Comparison of ENCODE assay signal across 1 cellular context in the genomic region with DNA sequence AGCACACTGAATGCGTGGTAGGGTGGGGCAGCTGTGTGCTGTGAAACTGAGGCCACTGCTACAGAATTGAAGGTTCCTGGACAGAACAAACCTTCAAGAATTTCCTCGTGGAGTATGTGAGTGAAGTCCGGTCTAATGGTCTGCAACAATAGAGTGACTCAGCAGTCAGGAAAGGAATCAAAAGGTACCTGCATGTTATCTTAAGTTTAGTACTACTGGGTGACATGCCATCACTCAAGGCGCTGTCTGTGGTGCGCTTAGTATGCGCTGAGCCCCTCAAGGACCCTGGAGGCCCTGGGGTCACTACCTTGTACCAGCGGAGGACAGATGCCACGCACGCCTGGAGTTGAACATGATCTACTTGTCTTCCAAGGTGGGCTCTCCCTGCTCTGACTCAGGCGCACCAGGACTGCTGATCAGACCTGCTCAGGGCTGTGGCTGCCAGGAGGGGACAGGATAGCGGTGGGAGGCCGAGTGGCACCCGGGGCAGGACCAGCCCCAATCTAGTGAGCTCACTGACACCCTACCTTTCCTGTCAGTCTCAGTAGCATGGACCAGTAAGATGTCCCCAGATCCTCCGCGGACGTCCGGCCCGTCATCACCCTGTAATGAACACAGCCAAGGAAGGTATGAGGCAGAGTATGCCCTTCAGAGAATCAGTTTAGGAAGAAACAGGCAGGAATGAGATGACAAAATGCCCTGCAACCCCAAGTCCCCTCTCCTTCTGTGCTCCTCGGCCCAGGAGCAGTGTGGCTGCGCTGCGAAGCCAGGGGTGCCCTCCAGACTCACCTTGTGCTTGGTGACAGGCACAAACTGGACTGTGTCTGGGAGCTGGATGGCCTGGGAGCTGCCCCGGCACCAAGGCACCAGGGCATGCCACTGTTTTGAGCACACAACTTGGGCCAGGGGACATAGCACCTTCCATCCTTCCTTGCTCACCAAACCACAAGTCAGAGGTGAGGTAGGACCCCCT.
TF ChIP-seq lines count a peak whose summit lies in the region.

No MANE protein-coding gene starts in this region.

TF ChIP-seq in WTC11, 78 proteins besides CTCF, POLR2A, EP300 and RAD21 (continued from another document):
- TF ChIP-seq, protein P1, sequence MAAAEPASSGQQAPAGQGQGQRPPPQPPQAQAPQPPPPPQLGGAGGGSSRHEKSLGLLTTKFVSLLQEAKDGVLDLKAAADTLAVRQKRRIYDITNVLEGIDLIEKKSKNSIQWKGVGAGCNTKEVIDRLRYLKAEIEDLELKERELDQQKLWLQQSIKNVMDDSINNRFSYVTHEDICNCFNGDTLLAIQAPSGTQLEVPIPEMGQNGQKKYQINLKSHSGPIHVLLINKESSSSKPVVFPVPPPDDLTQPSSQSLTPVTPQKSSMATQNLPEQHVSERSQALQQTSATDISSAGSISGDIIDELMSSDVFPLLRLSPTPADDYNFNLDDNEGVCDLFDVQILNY (CRISPR knock-in tag; IDR thresholded peaks at IDR 0.05) = no peak
- TF ChIP-seq MXD4 (CRISPR knock-in tag; IDR thresholded peaks at IDR 0.05; ENCODE audit: borderline replicate concordance) (no peak), SMAD4 (CRISPR knock-in tag; IDR thresholded peaks at IDR 0.05) (no peak), E2F1 (CRISPR knock-in tag; IDR thresholded peaks at IDR 0.05) (no peak), KAT7 (CRISPR knock-in tag; IDR thresholded peaks at IDR 0.05; ENCODE audit: borderline replicate concordance) (no peak), ZNF263 (CRISPR knock-in tag; IDR thresholded peaks at IDR 0.05; ENCODE audit: low read depth) (no peak), SOX15 (CRISPR knock-in tag; IDR thresholded peaks at IDR 0.05) (no peak), TEAD4 (CRISPR knock-in tag; IDR thresholded peaks at IDR 0.05) (no peak), CBFB (CRISPR knock-in tag; IDR thresholded peaks at IDR 0.05; ENCODE audit: low read depth) (no peak)
- TF ChIP-seq, protein P2, sequence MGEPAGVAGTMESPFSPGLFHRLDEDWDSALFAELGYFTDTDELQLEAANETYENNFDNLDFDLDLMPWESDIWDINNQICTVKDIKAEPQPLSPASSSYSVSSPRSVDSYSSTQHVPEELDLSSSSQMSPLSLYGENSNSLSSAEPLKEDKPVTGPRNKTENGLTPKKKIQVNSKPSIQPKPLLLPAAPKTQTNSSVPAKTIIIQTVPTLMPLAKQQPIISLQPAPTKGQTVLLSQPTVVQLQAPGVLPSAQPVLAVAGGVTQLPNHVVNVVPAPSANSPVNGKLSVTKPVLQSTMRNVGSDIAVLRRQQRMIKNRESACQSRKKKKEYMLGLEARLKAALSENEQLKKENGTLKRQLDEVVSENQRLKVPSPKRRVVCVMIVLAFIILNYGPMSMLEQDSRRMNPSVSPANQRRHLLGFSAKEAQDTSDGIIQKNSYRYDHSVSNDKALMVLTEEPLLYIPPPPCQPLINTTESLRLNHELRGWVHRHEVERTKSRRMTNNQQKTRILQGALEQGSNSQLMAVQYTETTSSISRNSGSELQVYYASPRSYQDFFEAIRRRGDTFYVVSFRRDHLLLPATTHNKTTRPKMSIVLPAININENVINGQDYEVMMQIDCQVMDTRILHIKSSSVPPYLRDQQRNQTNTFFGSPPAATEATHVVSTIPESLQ (CRISPR knock-in tag; IDR thresholded peaks at IDR 0.05) = no peak
- TF ChIP-seq, protein P3, sequence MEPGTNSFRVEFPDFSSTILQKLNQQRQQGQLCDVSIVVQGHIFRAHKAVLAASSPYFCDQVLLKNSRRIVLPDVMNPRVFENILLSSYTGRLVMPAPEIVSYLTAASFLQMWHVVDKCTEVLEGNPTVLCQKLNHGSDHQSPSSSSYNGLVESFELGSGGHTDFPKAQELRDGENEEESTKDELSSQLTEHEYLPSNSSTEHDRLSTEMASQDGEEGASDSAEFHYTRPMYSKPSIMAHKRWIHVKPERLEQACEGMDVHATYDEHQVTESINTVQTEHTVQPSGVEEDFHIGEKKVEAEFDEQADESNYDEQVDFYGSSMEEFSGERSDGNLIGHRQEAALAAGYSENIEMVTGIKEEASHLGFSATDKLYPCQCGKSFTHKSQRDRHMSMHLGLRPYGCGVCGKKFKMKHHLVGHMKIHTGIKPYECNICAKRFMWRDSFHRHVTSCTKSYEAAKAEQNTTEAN (CRISPR knock-in tag; IDR thresholded peaks at IDR 0.05) = no peak
